8 cellular contexts compared by ENCODE assay signal in the genomic region with DNA sequence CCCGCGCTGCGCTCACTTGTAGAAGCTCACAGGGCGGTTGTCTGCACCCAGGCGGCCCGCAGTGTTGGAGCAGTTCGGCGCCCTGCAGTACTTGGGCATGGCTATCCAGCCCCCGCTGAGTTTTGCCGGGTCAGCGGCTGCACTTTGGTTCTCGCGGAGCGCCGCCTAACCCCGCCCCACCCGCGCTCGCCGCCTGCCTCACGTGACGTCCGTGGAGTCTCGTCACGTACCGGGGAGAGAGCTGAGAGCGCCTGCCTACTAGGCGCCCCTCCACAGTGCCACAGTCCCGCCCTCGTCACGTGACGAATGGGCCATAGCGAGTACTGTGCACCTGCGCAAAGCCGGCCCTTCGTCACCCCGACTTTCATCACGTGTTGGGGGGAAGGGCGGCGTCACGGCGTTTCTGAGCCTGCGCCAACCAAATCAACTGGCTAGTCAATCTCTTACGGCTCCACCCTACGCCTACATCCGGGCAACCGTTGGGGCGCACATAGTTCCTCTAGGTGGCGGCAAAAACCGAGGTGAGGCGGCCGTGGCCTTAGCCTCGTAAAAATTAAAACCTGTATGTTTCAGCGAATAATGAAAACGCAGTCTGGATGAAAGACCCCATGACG. TPM values are rescaled to one million over a fixed set of nuclear protein-coding genes. Genes with fewer than 3 reads are reported as not detected.
DNase-seq lines count a peak whose midpoint lies in the region; ATAC-seq, FAIRE-seq and TF ChIP-seq lines count a peak whose summit lies in the region.

A gene with protein sequence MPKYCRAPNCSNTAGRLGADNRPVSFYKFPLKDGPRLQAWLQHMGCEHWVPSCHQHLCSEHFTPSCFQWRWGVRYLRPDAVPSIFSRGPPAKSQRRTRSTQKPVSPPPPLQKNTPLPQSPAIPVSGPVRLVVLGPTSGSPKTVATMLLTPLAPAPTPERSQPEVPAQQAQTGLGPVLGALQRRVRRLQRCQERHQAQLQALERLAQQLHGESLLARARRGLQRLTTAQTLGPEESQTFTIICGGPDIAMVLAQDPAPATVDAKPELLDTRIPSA (minus strand): TSS at position 167 of the 614 bp plus-strand sequence. CDS start 68 bp downstream, at position 99.

- DNase-seq in AML-193 (lab: John Stamatoyannopoulos, UW) = peak; percentile 95 to 97
- DNase-seq in NCI-H446 (lab: John Stamatoyannopoulos, UW) = peak; percentile 98 to 99
- DNase-seq in activated CD4-positive, CD25-positive, alpha-beta regulatory T cell treated with anti-CD3 and anti-CD28 coated beads, Interleukin-2, amount 50 U/mL, for 72 hours = peak; percentile 99
- peak; percentile 99 for DNase-seq in cerebellum (ENCODE audit: low spot score)
- DNase-seq in kidney = peak; percentile 100
- DNase-seq in stimulated activated CD4-positive, alpha-beta T cell treated with anti-CD3 and anti-CD28 coated beads, Interleukin-15, amount 100 ng/mL, for 24 hours = peak; percentile 100

- H3K9me3 ChIP-seq in kidney (ENCODE audit: control insufficient read depth in 1 of 2, low read length in 2 of 2) = no peaks in the 10 kb centered on the region

- intact Hi-C loops in kidney (cut with DNase I) = no loop called here

- H3K9ac ChIP-seq in kidney (ENCODE audit: low read length in 2 of 2) = peak within 1 kb of the TSS; percentile 7 to 83

- peak within 1 kb of the TSS; percentile 77 to 80 for H3K4me3 ChIP-seq in kidney (ENCODE audit: low read length in 2 of 2)

- ATAC-seq in GM19035 (IDR thresholded peaks at IDR 0.05; ENCODE audit: unreplicated experiment) (peak; percentile 82), HG03354 (IDR thresholded peaks at IDR 0.05; ENCODE audit: poor library complexity, severe bottlenecking, unreplicated experiment) (peak; percentile 86)

- peak; percentile 38 for TF ChIP-seq CTCF in kidney (IDR thresholded peaks at IDR 0.05; ENCODE audit: borderline replicate concordance, extremely low read depth, insufficient read depth)

- peak within 1 kb of the TSS; percentile 97 to 98 for H3K27ac ChIP-seq in kidney (ENCODE audit: low read depth in 2 of 2, low read length in 2 of 2)

- no peaks in the 10 kb centered on the region for H3K36me3 ChIP-seq in kidney (ENCODE audit: control insufficient read depth in 1 of 2, insufficient read depth in 2 of 2, low read length in 2 of 2)

- peaks cover 0 to 7% of the 10 kb centered on the region in 2 donors for H3K4me1 ChIP-seq in kidney (ENCODE audit: control insufficient read depth in 1 of 2, insufficient read depth in 1 of 2, low read depth in 1 of 2, low read length in 2 of 2)

- FAIRE-seq in kidney (lab: Jason Lieb, UNC) = peak; percentile 21

RNA-seq across cellular contexts. Expression of the gene that starts here (rescaled TPM):
- total RNA-seq in cerebellum = 1.7 TPM
- total RNA-seq in kidney = 3.7 TPM
- polyA plus RNA-seq in kidney (ENCODE audit: insufficient read depth, low read depth, low replicate concordance) = 10.3 TPM

Comparison
In these comparisons a context has a peak if more than half of its experiments do, and no peak if none do; other contexts are left out.
1. Peak in every context shown above with its lines: DNase-seq, ATAC-seq, H3K4me3 ChIP-seq and H3K27ac ChIP-seq.